In genomic region chr19:44647144-44647543, GRCh38 we compare ENCODE assay signal across 1 cellular context.
TF ChIP-seq lines count a peak whose summit lies in the region.

No MANE protein-coding gene starts in this region.

TF ChIP-seq in A549, 52 proteins besides CTCF, POLR2A, EP300 and RAD21 (continued from another document):
- TF ChIP-seq REST (IDR thresholded peaks at IDR 0.05) (no peak), ELK1 (IDR thresholded peaks at IDR 0.05; ENCODE audit: low read depth, low read length) (no peak), ZSCAN20 (CRISPR knock-in tag; IDR thresholded peaks at IDR 0.05) (no peak), HES2 (IDR thresholded peaks at IDR 0.05) (no peak), KDM5A (IDR thresholded peaks at IDR 0.05) (no peak)
